Comparison of ENCODE assay signal across 8 cellular contexts in the genomic region with DNA sequence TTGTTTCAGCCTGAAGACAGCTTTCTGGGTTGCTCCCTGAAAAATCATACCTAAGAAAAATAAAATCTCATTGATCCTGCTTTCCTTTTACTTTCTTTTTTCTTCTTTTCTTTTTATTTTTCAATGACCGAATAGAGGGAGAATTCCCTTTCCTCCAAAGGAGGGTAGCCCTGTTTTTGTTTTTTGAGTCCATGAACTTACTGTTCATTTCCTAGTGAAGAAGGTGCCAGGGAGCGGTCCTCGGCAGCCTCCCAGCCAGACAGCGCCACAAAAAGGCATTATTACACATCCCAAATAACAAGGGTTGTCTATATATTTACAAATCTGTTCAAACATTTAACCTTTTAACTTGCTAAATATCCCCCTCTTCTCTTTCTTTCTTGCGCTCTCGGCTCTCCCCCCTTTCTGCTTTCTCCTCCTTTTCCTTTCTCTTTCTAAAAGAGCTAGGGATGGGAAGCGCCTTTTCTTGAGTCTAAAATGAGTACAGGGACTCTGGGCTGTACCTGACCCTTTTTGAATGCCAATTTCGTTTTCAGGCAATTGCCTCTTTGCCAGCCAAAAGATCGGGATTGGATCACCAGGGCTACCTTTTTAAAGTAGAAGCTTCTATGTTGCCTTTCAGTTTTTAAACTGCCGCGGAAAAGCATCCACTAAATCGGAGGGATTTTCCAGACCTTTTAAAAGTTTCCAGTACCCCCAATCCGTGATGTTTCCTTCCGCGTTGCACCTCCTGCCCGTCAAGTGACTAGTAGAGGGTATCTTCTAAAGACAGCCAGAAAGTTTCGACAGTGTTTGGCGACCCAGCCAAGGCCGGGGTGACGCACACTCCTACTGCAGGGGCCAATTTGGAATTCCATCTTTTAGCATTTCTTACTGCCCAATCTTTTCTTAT.
DNase-seq lines count a peak whose midpoint lies in the region; TF ChIP-seq lines count a peak whose summit lies in the region.

No MANE protein-coding gene starts in this region.

- peaks cover 10% of the 10 kb centered on the region for H3K27me3 Mint-ChIP-seq in type B pancreatic cell

- TF ChIP-seq CTCF in PC-9 (conservative IDR thresholded peaks at IDR 0.05): no peak
- no peak for TF ChIP-seq CTCF in type B pancreatic cell (conservative IDR thresholded peaks at IDR 0.05)

- no peaks in the 10 kb centered on the region for H3K9me3 Mint-ChIP-seq in type B pancreatic cell

- no peaks in the 10 kb centered on the region for H3F3A ChIP-seq in PC-9 (ENCODE audit: insufficient read depth, low read depth)

- H3K4me1 Mint-ChIP-seq in type B pancreatic cell (ENCODE audit: unreplicated experiment): peaks cover 14% of the 10 kb centered on the region

- no peaks in the 10 kb centered on the region for H3K79me2 ChIP-seq in PC-9 (ENCODE audit: low read depth)

- H3K4me3 ChIP-seq in PC-9: peak overlapping the region; percentile 85

- no peaks in the 10 kb centered on the region for H3K27me3 ChIP-seq in PC-9 (ENCODE audit: insufficient read depth, low read depth)

- BruUV-seq in PC-9 (replicated peaks; lab: Mats Ljungman, UMichigan): no TSS peak

- DNase-seq in DMS114 treated with DMSO at 0.1 percent for 48 hours (lab: John Stamatoyannopoulos, UW; ENCODE audit: unreplicated experiment) (peak; percentile 49), PC-9 (no peak), globus pallidus (ENCODE audit: low spot score) (peak; percentile 76), posterior vena cava (ENCODE audit: low spot score) (peak; percentile 84), NCI-H2107 treated with DMSO at 0.1 percent for 48 hours (lab: John Stamatoyannopoulos, UW; ENCODE audit: unreplicated experiment) (no peak), NCI-H128 (lab: John Stamatoyannopoulos, UW; ENCODE audit: unreplicated experiment) (no peak), NCI-H1048 (lab: John Stamatoyannopoulos, UW) (no peak), type B pancreatic cell (ENCODE audit: extremely low spot score, unreplicated experiment) (no peak)

- no peaks in the 10 kb centered on the region for H3K36me3 Mint-ChIP-seq in type B pancreatic cell

- peak overlapping the region; percentile 97 for H3K4me2 ChIP-seq in PC-9

- intact Hi-C loops in PC-9 (cut with micrococcal nuclease; ENCODE audit: unreplicated experiment): loop anchor here (5.0 to 10.0 kb wide), 2 partner anchors 228 to 731 kb away; partner anchors contain the start of gene CCNH
- intact Hi-C loops in posterior vena cava (cut with DNase I): loop anchor here in 1 of 2 donors (10.0 kb wide), 1 partner anchor 532 kb away; no protein-coding TSS in a partner anchor

- H3K27ac Mint-ChIP-seq in type B pancreatic cell: no peak overlapping the region

- H3K36me3 ChIP-seq in PC-9 (ENCODE audit: low read depth): no peaks in the 10 kb centered on the region

- H3K9me3 ChIP-seq in PC-9 (ENCODE audit: insufficient read depth, low read depth): no peaks in the 10 kb centered on the region

- H3K4me1 ChIP-seq in PC-9 (replicated peaks; ENCODE audit: insufficient read depth): peaks cover 7% of the 10 kb centered on the region; the same call in 1 of the 2 replicates

- no peak overlapping the region for H3K27ac ChIP-seq in PC-9

- H4K20me1 ChIP-seq in PC-9 (ENCODE audit: insufficient read depth): no peaks in the 10 kb centered on the region

- POLR2A ChIA-PET in PC-9 (lab: Charles Lee; ENCODE audit: unreplicated experiment): no interaction called here

- no peaks in the 10 kb centered on the region for H3K9me2 ChIP-seq in PC-9 (ENCODE audit: insufficient read depth)

- no peak overlapping the region; the same call in 1 of the 2 replicates for H2AFZ ChIP-seq in PC-9

- CTCF ChIA-PET in PC-9 (lab: Charles Lee): interaction anchor here (0.7 kb wide), 1 partner anchor 400 kb away, joined by 4 read pairs; no protein-coding TSS in a partner anchor

- H3K4me3 Mint-ChIP-seq in type B pancreatic cell: no peak overlapping the region

Comparison
In these comparisons a context has a peak if more than half of its experiments do, and no peak if none do; other contexts are left out.
1. DNase-seq: peak in DMS114 treated with DMSO at 0.1 percent for 48 hours (single experiment), globus pallidus (single experiment) and posterior vena cava (single experiment); none in PC-9 (0 of 2), NCI-H2107 treated with DMSO at 0.1 percent for 48 hours (single experiment), NCI-H128 (single experiment), NCI-H1048 (single experiment) and type B pancreatic cell (single experiment).